In genomic region chr17:64057701-64058263, GRCh38 we compare ENCODE assay signal across 1 cellular context.
TF ChIP-seq lines count a peak whose summit lies in the region.

No MANE protein-coding gene starts in this region.

TF ChIP-seq in GM23338, 12 proteins besides CTCF, POLR2A, EP300 and RAD21 (continued from another document):
- TF ChIP-seq ZNF114 (CRISPR knock-in tag; IDR thresholded peaks at IDR 0.05), result no peak
- TF ChIP-seq NANOG (IDR thresholded peaks at IDR 0.05; ENCODE audit: borderline replicate concordance), result no peak
- no peak for TF ChIP-seq EZH2 (IDR thresholded peaks at IDR 0.05; ENCODE audit: low read depth, unreplicated experiment)
- TF ChIP-seq, protein P1, sequence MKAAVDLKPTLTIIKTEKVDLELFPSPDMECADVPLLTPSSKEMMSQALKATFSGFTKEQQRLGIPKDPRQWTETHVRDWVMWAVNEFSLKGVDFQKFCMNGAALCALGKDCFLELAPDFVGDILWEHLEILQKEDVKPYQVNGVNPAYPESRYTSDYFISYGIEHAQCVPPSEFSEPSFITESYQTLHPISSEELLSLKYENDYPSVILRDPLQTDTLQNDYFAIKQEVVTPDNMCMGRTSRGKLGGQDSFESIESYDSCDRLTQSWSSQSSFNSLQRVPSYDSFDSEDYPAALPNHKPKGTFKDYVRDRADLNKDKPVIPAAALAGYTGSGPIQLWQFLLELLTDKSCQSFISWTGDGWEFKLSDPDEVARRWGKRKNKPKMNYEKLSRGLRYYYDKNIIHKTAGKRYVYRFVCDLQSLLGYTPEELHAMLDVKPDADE (IDR thresholded peaks at IDR 0.05), result no peak
- no peak for TF ChIP-seq CREB1 (CRISPR knock-in tag; IDR thresholded peaks at IDR 0.05; ENCODE audit: low read depth)
- TF ChIP-seq, protein P2, sequence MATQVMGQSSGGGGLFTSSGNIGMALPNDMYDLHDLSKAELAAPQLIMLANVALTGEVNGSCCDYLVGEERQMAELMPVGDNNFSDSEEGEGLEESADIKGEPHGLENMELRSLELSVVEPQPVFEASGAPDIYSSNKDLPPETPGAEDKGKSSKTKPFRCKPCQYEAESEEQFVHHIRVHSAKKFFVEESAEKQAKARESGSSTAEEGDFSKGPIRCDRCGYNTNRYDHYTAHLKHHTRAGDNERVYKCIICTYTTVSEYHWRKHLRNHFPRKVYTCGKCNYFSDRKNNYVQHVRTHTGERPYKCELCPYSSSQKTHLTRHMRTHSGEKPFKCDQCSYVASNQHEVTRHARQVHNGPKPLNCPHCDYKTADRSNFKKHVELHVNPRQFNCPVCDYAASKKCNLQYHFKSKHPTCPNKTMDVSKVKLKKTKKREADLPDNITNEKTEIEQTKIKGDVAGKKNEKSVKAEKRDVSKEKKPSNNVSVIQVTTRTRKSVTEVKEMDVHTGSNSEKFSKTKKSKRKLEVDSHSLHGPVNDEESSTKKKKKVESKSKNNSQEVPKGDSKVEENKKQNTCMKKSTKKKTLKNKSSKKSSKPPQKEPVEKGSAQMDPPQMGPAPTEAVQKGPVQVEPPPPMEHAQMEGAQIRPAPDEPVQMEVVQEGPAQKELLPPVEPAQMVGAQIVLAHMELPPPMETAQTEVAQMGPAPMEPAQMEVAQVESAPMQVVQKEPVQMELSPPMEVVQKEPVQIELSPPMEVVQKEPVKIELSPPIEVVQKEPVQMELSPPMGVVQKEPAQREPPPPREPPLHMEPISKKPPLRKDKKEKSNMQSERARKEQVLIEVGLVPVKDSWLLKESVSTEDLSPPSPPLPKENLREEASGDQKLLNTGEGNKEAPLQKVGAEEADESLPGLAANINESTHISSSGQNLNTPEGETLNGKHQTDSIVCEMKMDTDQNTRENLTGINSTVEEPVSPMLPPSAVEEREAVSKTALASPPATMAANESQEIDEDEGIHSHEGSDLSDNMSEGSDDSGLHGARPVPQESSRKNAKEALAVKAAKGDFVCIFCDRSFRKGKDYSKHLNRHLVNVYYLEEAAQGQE (IDR thresholded peaks at IDR 0.05; ENCODE audit: unreplicated experiment), result no peak
- TF ChIP-seq STAT1 (IDR thresholded peaks at IDR 0.05; ENCODE audit: unreplicated experiment), result no peak
- no peak for TF ChIP-seq EZH2phosphoT487 (IDR thresholded peaks at IDR 0.05; ENCODE audit: unreplicated experiment)
- TF ChIP-seq POLR2AphosphoS5 (IDR thresholded peaks at IDR 0.05; ENCODE audit: low read depth), result no peak
- TF ChIP-seq, protein P3, sequence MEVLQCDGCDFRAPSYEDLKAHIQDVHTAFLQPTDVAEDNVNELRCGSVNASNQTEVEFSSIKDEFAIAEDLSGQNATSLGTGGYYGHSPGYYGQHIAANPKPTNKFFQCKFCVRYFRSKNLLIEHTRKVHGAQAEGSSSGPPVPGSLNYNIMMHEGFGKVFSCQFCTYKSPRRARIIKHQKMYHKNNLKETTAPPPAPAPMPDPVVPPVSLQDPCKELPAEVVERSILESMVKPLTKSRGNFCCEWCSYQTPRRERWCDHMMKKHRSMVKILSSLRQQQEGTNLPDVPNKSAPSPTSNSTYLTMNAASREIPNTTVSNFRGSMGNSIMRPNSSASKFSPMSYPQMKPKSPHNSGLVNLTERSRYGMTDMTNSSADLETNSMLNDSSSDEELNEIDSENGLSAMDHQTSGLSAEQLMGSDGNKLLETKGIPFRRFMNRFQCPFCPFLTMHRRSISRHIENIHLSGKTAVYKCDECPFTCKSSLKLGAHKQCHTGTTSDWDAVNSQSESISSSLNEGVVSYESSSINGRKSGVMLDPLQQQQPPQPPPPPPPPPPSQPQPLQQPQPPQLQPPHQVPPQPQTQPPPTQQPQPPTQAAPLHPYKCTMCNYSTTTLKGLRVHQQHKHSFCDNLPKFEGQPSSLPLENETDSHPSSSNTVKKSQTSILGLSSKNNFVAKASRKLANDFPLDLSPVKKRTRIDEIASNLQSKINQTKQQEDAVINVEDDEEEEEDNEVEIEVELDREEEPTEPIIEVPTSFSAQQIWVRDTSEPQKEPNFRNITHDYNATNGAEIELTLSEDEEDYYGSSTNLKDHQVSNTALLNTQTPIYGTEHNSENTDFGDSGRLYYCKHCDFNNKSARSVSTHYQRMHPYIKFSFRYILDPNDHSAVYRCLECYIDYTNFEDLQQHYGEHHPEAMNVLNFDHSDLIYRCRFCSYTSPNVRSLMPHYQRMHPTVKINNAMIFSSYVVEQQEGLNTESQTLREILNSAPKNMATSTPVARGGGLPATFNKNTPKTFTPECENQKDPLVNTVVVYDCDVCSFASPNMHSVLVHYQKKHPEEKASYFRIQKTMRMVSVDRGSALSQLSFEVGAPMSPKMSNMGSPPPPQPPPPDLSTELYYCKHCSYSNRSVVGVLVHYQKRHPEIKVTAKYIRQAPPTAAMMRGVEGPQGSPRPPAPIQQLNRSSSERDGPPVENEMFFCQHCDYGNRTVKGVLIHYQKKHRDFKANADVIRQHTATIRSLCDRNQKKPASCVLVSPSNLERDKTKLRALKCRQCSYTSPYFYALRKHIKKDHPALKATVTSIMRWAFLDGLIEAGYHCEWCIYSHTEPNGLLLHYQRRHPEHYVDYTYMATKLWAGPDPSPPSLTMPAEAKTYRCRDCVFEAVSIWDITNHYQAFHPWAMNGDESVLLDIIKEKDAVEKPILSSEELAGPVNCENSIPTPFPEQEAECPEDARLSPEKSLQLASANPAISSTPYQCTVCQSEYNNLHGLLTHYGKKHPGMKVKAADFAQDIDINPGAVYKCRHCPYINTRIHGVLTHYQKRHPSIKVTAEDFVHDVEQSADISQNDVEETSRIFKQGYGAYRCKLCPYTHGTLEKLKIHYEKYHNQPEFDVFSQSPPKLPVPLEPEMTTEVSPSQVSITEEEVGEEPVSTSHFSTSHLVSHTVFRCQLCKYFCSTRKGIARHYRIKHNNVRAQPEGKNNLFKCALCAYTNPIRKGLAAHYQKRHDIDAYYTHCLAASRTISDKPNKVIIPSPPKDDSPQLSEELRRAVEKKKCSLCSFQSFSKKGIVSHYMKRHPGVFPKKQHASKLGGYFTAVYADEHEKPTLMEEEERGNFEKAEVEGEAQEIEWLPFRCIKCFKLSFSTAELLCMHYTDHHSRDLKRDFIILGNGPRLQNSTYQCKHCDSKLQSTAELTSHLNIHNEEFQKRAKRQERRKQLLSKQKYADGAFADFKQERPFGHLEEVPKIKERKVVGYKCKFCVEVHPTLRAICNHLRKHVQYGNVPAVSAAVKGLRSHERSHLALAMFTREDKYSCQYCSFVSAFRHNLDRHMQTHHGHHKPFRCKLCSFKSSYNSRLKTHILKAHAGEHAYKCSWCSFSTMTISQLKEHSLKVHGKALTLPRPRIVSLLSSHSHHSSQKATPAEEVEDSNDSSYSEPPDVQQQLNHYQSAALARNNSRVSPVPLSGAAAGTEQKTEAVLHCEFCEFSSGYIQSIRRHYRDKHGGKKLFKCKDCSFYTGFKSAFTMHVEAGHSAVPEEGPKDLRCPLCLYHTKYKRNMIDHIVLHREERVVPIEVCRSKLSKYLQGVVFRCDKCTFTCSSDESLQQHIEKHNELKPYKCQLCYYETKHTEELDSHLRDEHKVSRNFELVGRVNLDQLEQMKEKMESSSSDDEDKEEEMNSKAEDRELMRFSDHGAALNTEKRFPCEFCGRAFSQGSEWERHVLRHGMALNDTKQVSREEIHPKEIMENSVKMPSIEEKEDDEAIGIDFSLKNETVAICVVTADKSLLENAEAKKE (CRISPR knock-in tag; IDR thresholded peaks at IDR 0.05), result no peak
